7 cellular contexts compared by ENCODE assay signal in genomic region chr3:22730701-22731100, GRCh38.
"Had no signal": no experiment of that assay in that cellular context is flagged by ENCODE, and none has a peak within 500 bp of the region (broad histone marks: within the 10 kb centered on the region; RNA-seq: fewer than 3 reads in every experiment).

No MANE protein-coding gene starts in this region.

- DNase-seq: H9, HCEC 1CT had no signal

- H3K4me3 Mint-ChIP-seq: GM23338, H9, IgD-negative memory B cell had no signal

- H3K27me3 Mint-ChIP-seq: IgD-negative memory B cell had no signal

- H3K27ac Mint-ChIP-seq: GM23338, H9, IgD-negative memory B cell had no signal

- H3K4me2 ChIP-seq: GM23338 had no signal

- H3K9me3 Mint-ChIP-seq: GM23338, IgD-negative memory B cell had no signal

- H2AFZ ChIP-seq: GM23338 had no signal

- H3K4me1 Mint-ChIP-seq: IgD-negative memory B cell had no signal

- H3K4me3 ChIP-seq: GM23338 had no signal

- FAIRE-seq: H1, H54, HTR-8/SVneo had no signal

- H3K36me3 Mint-ChIP-seq: IgD-negative memory B cell had no signal
